9 cellular contexts compared by ENCODE assay signal in genomic region chr15:98954411-98954810, GRCh38. TPM values are rescaled to one million over a fixed set of nuclear protein-coding genes. Genes with fewer than 3 reads are reported as not detected.
A peak's percentile ranks its signal among the peaks of the same experiment; 100 is the strongest.
DNase-seq lines count a peak whose midpoint lies in the region; ATAC-seq and TF ChIP-seq lines count a peak whose summit lies in the region.
"Had no signal": no experiment of that assay in that cellular context is flagged by ENCODE, and none has a peak within 500 bp of the region (broad histone marks: within the 10 kb centered on the region; RNA-seq: fewer than 3 reads in every experiment).

No MANE protein-coding gene starts in this region.

- H3K36me3 ChIP-seq in lower lobe of right lung (peaks cover 62% of the 10 kb centered on the region), upper lobe of right lung (peaks cover 38% of the 10 kb centered on the region), endodermal cell (ENCODE audit: control insufficient read depth, insufficient read depth, low read length) (peaks cover 87% of the 10 kb centered on the region)

- no peak overlapping the region for H3K4me3 Mint-ChIP-seq in endodermal cell

- no peaks in the 10 kb centered on the region for H3K9me3 ChIP-seq in lower lobe of right lung
- no peaks in the 10 kb centered on the region for H3K9me3 ChIP-seq in upper lobe of right lung
- no peaks in the 10 kb centered on the region for H3K9me3 ChIP-seq in endodermal cell (ENCODE audit: control insufficient read depth, low read length)

- H3K27me3 Mint-ChIP-seq in endodermal cell (ENCODE audit: insufficient read depth) = no peaks in the 10 kb centered on the region

- TF ChIP-seq CTCF in choroid plexus epithelial cell (conservative IDR thresholded peaks at IDR 0.05; ENCODE audit: low read depth, low read length) (no peak), lower lobe of right lung (IDR thresholded peaks at IDR 0.05) (no peak), upper lobe of right lung (IDR thresholded peaks at IDR 0.05) (no peak), endodermal cell (conservative IDR thresholded peaks at IDR 0.05) (no peak)

- peaks cover 82% of the 10 kb centered on the region for H3K36me3 Mint-ChIP-seq in endodermal cell (ENCODE audit: low read depth)

- no peaks in the 10 kb centered on the region for H3K9me3 Mint-ChIP-seq in endodermal cell

- H3K4me1 Mint-ChIP-seq in endodermal cell = peaks cover 12% of the 10 kb centered on the region

- peaks cover 26% of the 10 kb centered on the region for H3K4me1 ChIP-seq in lower lobe of right lung
- H3K4me1 ChIP-seq in upper lobe of right lung = peaks cover 27% of the 10 kb centered on the region
- peaks cover 23% of the 10 kb centered on the region for H3K4me1 ChIP-seq in endodermal cell (ENCODE audit: control insufficient read depth, insufficient read depth, low read length)

- H3K27ac ChIP-seq in lower lobe of right lung (peak overlapping the region; percentile 80), upper lobe of right lung (peak overlapping the region; percentile 82), endodermal cell (ENCODE audit: low read depth, low read length) (no peak overlapping the region)
- H3K27ac ChIP-seq: 22Rv1 had no signal

- ATAC-seq in lower lobe of right lung = peak; percentile 61 to 63
- ATAC-seq in upper lobe of right lung = peak; percentile 46

- no peak overlapping the region for H3K27ac Mint-ChIP-seq in endodermal cell

- DNase-seq in NCI-H2107 treated with DMSO at 0.1 percent for 48 hours (lab: John Stamatoyannopoulos, UW; ENCODE audit: unreplicated experiment) = peak; percentile 9
- no peak for DNase-seq in NCI-H2107 (lab: John Stamatoyannopoulos, UW)
- DNase-seq in choroid plexus epithelial cell (ENCODE audit: low read depth) = peak; percentile 66
- no peak for DNase-seq in lower lobe of right lung
- DNase-seq in upper lobe of right lung = no peak
- no peak for DNase-seq in endodermal cell
- no peak for DNase-seq in activated gamma-delta T cell (lab: John Stamatoyannopoulos, UW)
- DNase-seq in DMS153 (lab: John Stamatoyannopoulos, UW) = no peak

- H3K27me3 ChIP-seq in lower lobe of right lung (ENCODE audit: low read depth) = no peaks in the 10 kb centered on the region
- H3K27me3 ChIP-seq in upper lobe of right lung = no peaks in the 10 kb centered on the region
- H3K27me3 ChIP-seq in endodermal cell (ENCODE audit: control insufficient read depth, insufficient read depth, low read length, poor library complexity, severe bottlenecking) = no peaks in the 10 kb centered on the region

- 92 to 100% methylated on average over 3 to 5 of the region's 5 CpGs for WGBS in endodermal cell (ENCODE audit: insufficient coverage in 1 of 2, insufficient read length in 1 of 2), 2 experiments

- no peak overlapping the region for H3K9ac ChIP-seq in endodermal cell (ENCODE audit: extremely low read depth, low read length, poor library complexity, severe bottlenecking)

- intact Hi-C loops in lower lobe of right lung (cut with DNase I) (no loop called here), upper lobe of right lung (cut with DNase I) (no loop called here)

- H3K4me3 ChIP-seq in choroid plexus epithelial cell (ENCODE audit: low read depth, low read length) (no peak overlapping the region), lower lobe of right lung (no peak overlapping the region), upper lobe of right lung (no peak overlapping the region), endodermal cell (ENCODE audit: low read length) (no peak overlapping the region)

RNA-seq across cellular contexts. Expression of gene PGPEP1L, which starts 53.2 kb away (rescaled TPM):
- total RNA-seq in lower lobe of right lung = not detected
- not detected for total RNA-seq in upper lobe of right lung
- not detected for total RNA-seq in endodermal cell
- not detected for polyA plus RNA-seq in endodermal cell (2013, experiment 1 of 2)
- polyA plus RNA-seq in endodermal cell (2013, experiment 2 of 2) = not detected

Comparison
In these comparisons a context has a peak if more than half of its experiments do, and no peak if none do; other contexts are left out.
1. DNase-seq: peak in NCI-H2107 treated with DMSO at 0.1 percent for 48 hours (single experiment) and choroid plexus epithelial cell (single experiment); none in NCI-H2107 (single experiment), lower lobe of right lung (single experiment), upper lobe of right lung (single experiment), endodermal cell (single experiment), activated gamma-delta T cell (single experiment) and DMS153 (single experiment).